ENCODE assay signal across 1 cellular context in the genomic region with DNA sequence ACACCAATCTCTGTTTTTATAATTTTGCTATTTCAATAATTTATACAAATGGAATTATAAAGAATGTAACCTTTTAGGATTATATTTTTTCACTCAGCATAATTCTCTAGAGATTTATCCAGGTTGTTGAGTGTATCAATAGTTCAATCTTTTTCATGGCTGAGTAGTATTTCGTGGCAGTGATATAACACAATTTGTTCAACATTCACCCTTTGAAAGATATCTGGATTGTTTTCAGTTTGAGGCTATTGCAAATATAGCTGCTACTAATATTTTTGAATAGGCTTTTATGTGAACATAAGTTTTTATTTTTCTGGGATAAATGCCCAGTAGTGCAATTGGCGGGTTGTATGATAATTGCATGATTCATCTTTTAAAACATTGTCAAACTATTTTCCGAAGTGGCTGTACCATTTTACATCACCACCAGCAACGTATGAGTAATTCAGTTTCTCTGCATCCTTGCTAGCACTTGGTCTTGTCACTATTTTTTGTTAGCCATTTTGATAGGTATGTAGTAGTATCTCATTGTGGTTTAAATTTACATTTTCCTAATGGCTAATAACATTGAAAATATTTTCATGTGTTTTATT.
TF ChIP-seq lines count a peak whose summit lies in the region.

No MANE protein-coding gene starts in this region.

TF ChIP-seq in IMR-90, 13 proteins besides CTCF, POLR2A, EP300 and RAD21:
- no peak for TF ChIP-seq MXI1 (IDR thresholded peaks at IDR 0.05; ENCODE audit: borderline replicate concordance, low read depth, low read length)
- TF ChIP-seq, protein P1, sequence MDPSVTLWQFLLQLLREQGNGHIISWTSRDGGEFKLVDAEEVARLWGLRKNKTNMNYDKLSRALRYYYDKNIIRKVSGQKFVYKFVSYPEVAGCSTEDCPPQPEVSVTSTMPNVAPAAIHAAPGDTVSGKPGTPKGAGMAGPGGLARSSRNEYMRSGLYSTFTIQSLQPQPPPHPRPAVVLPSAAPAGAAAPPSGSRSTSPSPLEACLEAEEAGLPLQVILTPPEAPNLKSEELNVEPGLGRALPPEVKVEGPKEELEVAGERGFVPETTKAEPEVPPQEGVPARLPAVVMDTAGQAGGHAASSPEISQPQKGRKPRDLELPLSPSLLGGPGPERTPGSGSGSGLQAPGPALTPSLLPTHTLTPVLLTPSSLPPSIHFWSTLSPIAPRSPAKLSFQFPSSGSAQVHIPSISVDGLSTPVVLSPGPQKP (IDR thresholded peaks at IDR 0.05; ENCODE audit: borderline replicate concordance, low read depth, low read length), result no peak
- no peak for TF ChIP-seq SMC3 (IDR thresholded peaks at IDR 0.05; ENCODE audit: low read depth, low read length)
- no peak for TF ChIP-seq MAZ (IDR thresholded peaks at IDR 0.05; ENCODE audit: borderline replicate concordance, low read depth, low read length)
- no peak for TF ChIP-seq NFE2L2 (IDR thresholded peaks at IDR 0.05; ENCODE audit: low read depth, low read length)
- TF ChIP-seq USF2 (IDR thresholded peaks at IDR 0.05; ENCODE audit: low read depth, low read length), result no peak
- TF ChIP-seq RCOR1 (IDR thresholded peaks at IDR 0.05; ENCODE audit: insufficient replicate concordance, low read length), result no peak
- no peak for TF ChIP-seq CEBPB (IDR thresholded peaks at IDR 0.05; ENCODE audit: low read depth, low read length)
- TF ChIP-seq BHLHE40 (IDR thresholded peaks at IDR 0.05; ENCODE audit: low read depth, low read length), result no peak
- TF ChIP-seq FOS (IDR thresholded peaks at IDR 0.05; ENCODE audit: low read depth, low read length), result no peak
- TF ChIP-seq MAFK (IDR thresholded peaks at IDR 0.05; ENCODE audit: low read depth, low read length), result no peak
- no peak for TF ChIP-seq RFX5 (IDR thresholded peaks at IDR 0.05; ENCODE audit: low read depth, low read length)
